15 cellular contexts compared by ENCODE assay signal in genomic region chr3:45746974-45747622, GRCh38. TPM values are rescaled to one million over a fixed set of nuclear protein-coding genes. Genes with fewer than 3 reads are reported as not detected.
"Had no signal": no experiment of that assay in that cellular context is flagged by ENCODE, and none has a peak within 500 bp of the region (broad histone marks: within the 10 kb centered on the region; RNA-seq: fewer than 3 reads in every experiment).

No MANE protein-coding gene starts in this region.

- ATAC-seq: T-helper 17 cell had no signal

- H3K9me3 ChIP-seq: pancreas, transverse colon had no signal

- H3K4me3 ChIP-seq: pancreas, skin epidermis, transverse colon had no signal

- H3K27me3 ChIP-seq: pancreas, transverse colon had no signal

- H3K27ac Mint-ChIP-seq: activated naive CD8-positive, alpha-beta T cell had no signal

- H3K27ac ChIP-seq: pancreas, skin epidermis, transverse colon had no signal

- H3K9me3 Mint-ChIP-seq: brain, endodermal cell, neural crest cell had no signal

- H3K4me3 Mint-ChIP-seq: activated naive CD8-positive, alpha-beta T cell; brain; endodermal cell; neural crest cell; T-helper 17 cell had no signal

- H3K27me3 Mint-ChIP-seq: activated naive CD8-positive, alpha-beta T cell; brain; T-helper 17 cell had no signal

- H3K4me1 ChIP-seq: pancreas, transverse colon had no signal

- DNase-seq: activated CD4-positive, CD25-positive, alpha-beta regulatory T cell; activated T-cell treated with anti-CD3 and anti-CD28 coated beads, Interleukin-2, amount 50 U/mL, for 1 hour; amygdala; endodermal cell; erythroblast; substantia nigra; T-helper 17 cell; transverse colon had no signal

- H3K4me1 Mint-ChIP-seq: brain, neural crest cell had no signal

RNA-seq across cellular contexts. Expression of gene SLC6A20, which starts 49.2 kb away (rescaled TPM):
- total RNA-seq: chondrocyte, dermis microvascular lymphatic vessel endothelial cell, neural crest cell had no signal
